9 cellular contexts compared by ENCODE assay signal in the genomic region with DNA sequence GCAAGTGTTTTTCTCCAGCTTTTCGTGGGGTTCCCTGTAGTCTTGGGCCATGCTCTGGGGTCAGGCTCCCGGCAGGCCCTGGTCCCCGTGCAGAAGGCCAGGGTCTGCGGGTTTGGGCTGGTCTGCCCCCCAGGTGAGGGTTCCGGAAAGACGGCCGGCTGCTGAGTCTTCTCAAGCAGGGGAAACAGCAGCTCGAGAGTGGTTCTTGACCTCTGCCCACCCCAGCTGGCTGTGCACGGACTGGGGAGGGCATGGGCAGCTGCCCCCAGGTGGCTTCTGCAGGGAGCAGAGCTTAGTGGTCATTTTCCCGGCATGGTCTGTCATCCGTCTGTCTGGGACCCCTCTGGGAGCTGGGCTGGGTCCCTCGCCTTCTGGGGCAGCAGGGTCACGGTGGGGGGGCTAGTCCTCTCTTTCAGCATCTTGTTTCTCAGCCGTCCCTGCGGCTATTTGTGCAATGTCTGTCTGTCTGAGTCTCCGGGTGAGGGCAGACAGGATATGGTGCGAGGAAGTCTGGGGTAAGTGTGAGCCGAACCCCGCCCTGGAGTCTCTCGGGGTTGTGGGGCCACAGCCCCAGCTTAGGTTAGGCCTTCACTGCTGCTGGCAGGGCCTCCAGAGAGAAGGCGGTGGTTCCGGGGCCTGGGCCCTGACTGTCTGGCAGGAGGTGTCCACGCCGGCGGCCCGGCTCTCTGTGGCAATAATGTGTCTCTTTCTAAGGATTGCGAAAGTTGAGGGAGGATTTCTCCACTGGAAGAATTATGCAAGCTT. TPM values are rescaled to one million over a fixed set of nuclear protein-coding genes. Genes with fewer than 3 reads are reported as not detected.
A peak's percentile ranks its signal among the peaks of the same experiment; 100 is the strongest.
DNase-seq lines count a peak whose midpoint lies in the region; ATAC-seq, FAIRE-seq and TF ChIP-seq lines count a peak whose summit lies in the region.
"Had no signal": no experiment of that assay in that cellular context is flagged by ENCODE, and none has a peak within 500 bp of the region (broad histone marks: within the 10 kb centered on the region; RNA-seq: fewer than 3 reads in every experiment).

No MANE protein-coding gene starts in this region.

- TF ChIP-seq RAD21 in A549 (conservative IDR thresholded peaks at IDR 0.05 in 1 of 2, IDR thresholded peaks at IDR 0.05 in 1 of 2): no peak

- no peaks in the 10 kb centered on the region for H3K36me3 Mint-ChIP-seq in WTC11
- peaks cover 85% of the 10 kb centered on the region for H3K36me3 Mint-ChIP-seq in central memory CD8-positive, alpha-beta T cell (ENCODE audit: insufficient read depth)

- H3K4me1 ChIP-seq in A549 (peaks cover 65% of the 10 kb centered on the region), HEK293 (ENCODE audit: control insufficient read depth, insufficient read depth, low read length) (peaks cover 23% of the 10 kb centered on the region)

- peak; percentile 44 to 69 for ATAC-seq in A549
- no peak for ATAC-seq in WTC11
- peak; percentile 81 for ATAC-seq in central memory CD8-positive, alpha-beta T cell (replicated peaks; ENCODE audit: extremely low read depth, poor library complexity, severe bottlenecking)
- ATAC-seq in HG02678 (IDR thresholded peaks at IDR 0.05; ENCODE audit: unreplicated experiment): no peak
- no peak for ATAC-seq in HG03571 (IDR thresholded peaks at IDR 0.05; ENCODE audit: unreplicated experiment)

- H3K4me2 ChIP-seq in A549: peak overlapping the region; percentile 97

- H3K27ac Mint-ChIP-seq in WTC11: peak overlapping the region; percentile 80
- peak overlapping the region; percentile 96 for H3K27ac Mint-ChIP-seq in central memory CD8-positive, alpha-beta T cell (ENCODE audit: low read depth)

- H3K9me3 ChIP-seq in A549: no peaks in the 10 kb centered on the region
- H3K9me3 ChIP-seq in HEK293 (ENCODE audit: control insufficient read depth, insufficient read depth, low read depth, low read length): no peaks in the 10 kb centered on the region

- H3K27ac ChIP-seq in A549 (peak overlapping the region; percentile 83), HEK293 (ENCODE audit: extremely low read depth, low read depth, low read length) (peak overlapping the region; percentile 32)

- TF ChIP-seq EP300 in A549 (IDR thresholded peaks at IDR 0.05): no peak; a peak in 1 of 5 replicates

- no peaks in the 10 kb centered on the region for H3K27me3 Mint-ChIP-seq in WTC11 (ENCODE audit: low read depth)
- H3K27me3 Mint-ChIP-seq in central memory CD8-positive, alpha-beta T cell: no peaks in the 10 kb centered on the region

- TF ChIP-seq CTCF in A549 (IDR thresholded peaks at IDR 0.05) (no peak), HEK293 (tag by site-specific recombination; IDR thresholded peaks at IDR 0.05) (0 out of 2 replicates have a peak, but pooled peaks have one; percentile 7), WTC11 (IDR thresholded peaks at IDR 0.05) (no peak), lower leg skin (IDR thresholded peaks at IDR 0.05) (no peak)

- TF ChIP-seq POLR2A in A549 (IDR thresholded peaks at IDR 0.05; ENCODE audit: low read length): no peak
- no peak for TF ChIP-seq POLR2A in lower leg skin (IDR thresholded peaks at IDR 0.05)

- CTCF ChIA-PET in A549 (lab: Yijun Ruan, JAX): interaction anchor here (0.6 to 7.6 kb wide), 7 partner anchors 20 to 147 kb away, joined by 3 to 49 read pairs (median 3); a partner anchor contains a TSS
- CTCF ChIA-PET in HEK293 (lab: Yijun Ruan, JAX): interaction anchor here (0.8 kb wide), 1 partner anchor 39 kb away, joined by 5 read pairs; a partner anchor contains a TSS
- CTCF ChIA-PET in WTC11 (lab: Charles Lee): interaction anchor here (1.1 to 2.6 kb wide), 6 partner anchors 14 to 94 kb away, joined by 3 to 14 read pairs (median 4); a partner anchor contains a TSS

- peak in 1 of 2 experiments; percentile 61 for DNase-seq in A549 (ENCODE audit: low read depth in 1 of 2, low spot score in 1 of 2)
- no peak for DNase-seq in WTC11 (ENCODE audit: low spot score)
- peak; percentile 69 to 92 for DNase-seq in central memory CD8-positive, alpha-beta T cell (ENCODE audit: low spot score in 2 of 2)
- peak; percentile 92 to 98 for DNase-seq in lower leg skin (ENCODE audit: low spot score in 2 of 2)
- peak; percentile 51 for DNase-seq in stimulated activated CD8-positive, alpha-beta memory T cell treated with anti-CD3 and anti-CD28 coated beads, Interleukin-12 subunit alpha, Interleukin-12 subunit beta, amount 100 ng/mL, for 4 hours (ENCODE audit: low read depth)

- peaks cover 66% of the 10 kb centered on the region for H3K4me1 Mint-ChIP-seq in WTC11
- peaks cover 74% of the 10 kb centered on the region for H3K4me1 Mint-ChIP-seq in central memory CD8-positive, alpha-beta T cell

- H3K4me3 Mint-ChIP-seq in WTC11: no peak overlapping the region
- H3K4me3 Mint-ChIP-seq in central memory CD8-positive, alpha-beta T cell: peak overlapping the region; percentile 91

- intact Hi-C loops in lower leg skin (cut with DNase I; ENCODE audit: low total_unique reads): loop anchor here (10.0 kb wide), 1 partner anchor 71 kb away; no protein-coding TSS in a partner anchor

- H3K36me3 ChIP-seq in HEK293 (ENCODE audit: control insufficient read depth in 2 of 2, insufficient read depth in 1 of 2, low read length in 2 of 2): peaks cover 0 to 45% of the 10 kb centered on the region in 2 experiments; a peak in 1 of 3 replicates

- WGBS in A549 (ENCODE audit: missing lambda C conversion rate): 32% methylated on average over 12 of the region's 27 CpGs
- 13 to 15% methylated on average over 19 to 26 of the region's 27 CpGs for WGBS in lower leg skin, 2 donors

- peak overlapping the region; percentile 27; the same call in 2 of the 3 replicates for H3K4me3 ChIP-seq in A549
- H3K4me3 ChIP-seq in HEK293 (ENCODE audit: low read depth, low read length): no peak overlapping the region
- no peak overlapping the region for H3K4me3 ChIP-seq in lower leg skin (ENCODE audit: low read depth, poor library complexity, severe bottlenecking)

- POLR2A ChIA-PET in A549 (lab: Yijun Ruan, JAX): interaction anchor here (0.8 to 1.2 kb wide), 2 partner anchors 22 to 81 kb away, joined by 4 read pairs; no protein-coding TSS in a partner anchor
- POLR2A ChIA-PET in HEK293 (lab: Yijun Ruan, JAX): interaction anchor here (0.7 to 1.2 kb wide), 3 partner anchors 25 to 162 kb away, joined by 3 read pairs; a partner anchor contains a TSS
- POLR2A ChIA-PET in WTC11 (lab: Charles Lee): interaction anchor here (0.7 kb wide), 1 partner anchor 23 kb away, joined by 3 read pairs; no protein-coding TSS in a partner anchor

- no peaks in the 10 kb centered on the region for H3K9me3 Mint-ChIP-seq in WTC11
- H3K9me3 Mint-ChIP-seq in central memory CD8-positive, alpha-beta T cell: no peaks in the 10 kb centered on the region

- no peak for FAIRE-seq in A549 (lab: Jason Lieb, UNC)
- FAIRE-seq: colon had no signal

TF ChIP-seq in A549, 52 proteins besides CTCF, POLR2A, EP300 and RAD21 (continues in another document):
- TF ChIP-seq JUNB (IDR thresholded peaks at IDR 0.05) (no peak), CEBPB (IDR thresholded peaks at IDR 0.05) (peak; percentile 97 to 98)
- TF ChIP-seq, protein P1, sequence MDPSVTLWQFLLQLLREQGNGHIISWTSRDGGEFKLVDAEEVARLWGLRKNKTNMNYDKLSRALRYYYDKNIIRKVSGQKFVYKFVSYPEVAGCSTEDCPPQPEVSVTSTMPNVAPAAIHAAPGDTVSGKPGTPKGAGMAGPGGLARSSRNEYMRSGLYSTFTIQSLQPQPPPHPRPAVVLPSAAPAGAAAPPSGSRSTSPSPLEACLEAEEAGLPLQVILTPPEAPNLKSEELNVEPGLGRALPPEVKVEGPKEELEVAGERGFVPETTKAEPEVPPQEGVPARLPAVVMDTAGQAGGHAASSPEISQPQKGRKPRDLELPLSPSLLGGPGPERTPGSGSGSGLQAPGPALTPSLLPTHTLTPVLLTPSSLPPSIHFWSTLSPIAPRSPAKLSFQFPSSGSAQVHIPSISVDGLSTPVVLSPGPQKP (IDR thresholded peaks at IDR 0.05; ENCODE audit: low read depth, low read length): no peak

TF ChIP-seq in HEK293, 187 proteins besides CTCF, POLR2A, EP300 and RAD21 (continues in another document):
- TF ChIP-seq ZNF426 (tag by site-specific recombination; IDR thresholded peaks at IDR 0.05) (no peak), ZNF133 (tag by site-specific recombination; IDR thresholded peaks at IDR 0.05) (no peak), ZNF558 (tag by site-specific recombination; IDR thresholded peaks at IDR 0.05) (no peak), ZNF146 (tag by site-specific recombination; IDR thresholded peaks at IDR 0.05) (no peak)

TF ChIP-seq in WTC11, 78 proteins besides CTCF, POLR2A, EP300 and RAD21:
- TF ChIP-seq, protein P2, sequence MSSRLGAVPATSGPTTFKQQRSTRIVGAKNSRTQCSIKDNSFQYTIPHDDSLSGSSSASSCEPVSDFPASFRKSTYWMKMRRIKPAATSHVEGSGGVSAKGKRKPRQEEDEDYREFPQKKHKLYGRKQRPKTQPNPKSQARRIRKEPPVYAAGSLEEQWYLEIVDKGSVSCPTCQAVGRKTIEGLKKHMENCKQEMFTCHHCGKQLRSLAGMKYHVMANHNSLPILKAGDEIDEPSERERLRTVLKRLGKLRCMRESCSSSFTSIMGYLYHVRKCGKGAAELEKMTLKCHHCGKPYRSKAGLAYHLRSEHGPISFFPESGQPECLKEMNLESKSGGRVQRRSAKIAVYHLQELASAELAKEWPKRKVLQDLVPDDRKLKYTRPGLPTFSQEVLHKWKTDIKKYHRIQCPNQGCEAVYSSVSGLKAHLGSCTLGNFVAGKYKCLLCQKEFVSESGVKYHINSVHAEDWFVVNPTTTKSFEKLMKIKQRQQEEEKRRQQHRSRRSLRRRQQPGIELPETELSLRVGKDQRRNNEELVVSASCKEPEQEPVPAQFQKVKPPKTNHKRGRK (CRISPR knock-in tag; IDR thresholded peaks at IDR 0.05; ENCODE audit: borderline replicate concordance): no peak
- TF ChIP-seq GABPB1 (CRISPR knock-in tag; IDR thresholded peaks at IDR 0.05): peak; percentile 90

RNA-seq across cellular contexts. Expression of a gene that starts 6.1 kb away (rescaled TPM):
- polyA plus RNA-seq in A549 (2011; rRNA removed): 2.8 and 4.3 TPM in 2 replicates
- polyA plus RNA-seq in A549 (2012; cell fraction: cytosol; rRNA removed): 5.1 and 7.6 TPM in 2 replicates
- 13.8 and 16.6 TPM in 2 replicates for polyA plus RNA-seq in A549 (2012; cell fraction: nucleus; rRNA removed)
- polyA plus RNA-seq in A549 (2017; fragmentation: RNase III; extraction: RNeasy Plus Mini Kit Qiagen cat#74134 plus additional on column Dnase treatment): 11.5 to 12.0 TPM (median 11.5 TPM) in 3 replicates
- 1.8 and 3.0 TPM in 2 replicates for polyA minus RNA-seq in A549 (2011; rRNA and poly(A)+ RNA removed)
- total RNA-seq in WTC11 (2021): 75.5 to 88.6 TPM (median 75.6 TPM) in 3 replicates
- 10 to 100 TPM; 67.3 to 80.8 (median 75.4) TPM for total RNA-seq in lower leg skin

RNA-seq across cellular contexts. Expression of a gene that starts 39.6 kb away (rescaled TPM):
- 4.4 and 5.1 TPM in 2 replicates for polyA plus RNA-seq in A549 (2011; rRNA removed)
- 19.0 and 29.4 TPM in 2 replicates for polyA plus RNA-seq in A549 (2012; cell fraction: cytosol; rRNA removed)
- 27.4 and 29.2 TPM in 2 replicates for polyA plus RNA-seq in A549 (2012; cell fraction: nucleus; rRNA removed)
- polyA plus RNA-seq in A549 (2017; fragmentation: RNase III; extraction: RNeasy Plus Mini Kit Qiagen cat#74134 plus additional on column Dnase treatment): 21.7 to 26.0 TPM (median 23.1 TPM) in 3 replicates
- 2.8 and 3.2 TPM in 2 replicates for polyA minus RNA-seq in A549 (2011; rRNA and poly(A)+ RNA removed)
- 133 to 151 TPM (median 150 TPM) in 3 replicates for total RNA-seq in WTC11 (2021)
- total RNA-seq in lower leg skin: 10 to 100 TPM; 29.8 to 48.0 (median 45.6) TPM

Comparison
In these comparisons a context has a peak if more than half of its experiments do, and no peak if none do; other contexts are left out.
1. ATAC-seq: peak in A549 (2 of 2) and central memory CD8-positive, alpha-beta T cell (single experiment); none in WTC11 (single experiment), HG02678 (single experiment) and HG03571 (single experiment).